Comparison of ENCODE assay signal across 1 cellular context in genomic region chr3:184016820-184017671, GRCh38.
TF ChIP-seq lines count a peak whose summit lies in the region.

No MANE protein-coding gene starts in this region.

TF ChIP-seq in GM23338, 12 proteins besides CTCF, POLR2A, EP300 and RAD21 (continued from another document):
- TF ChIP-seq ZNF462 (CRISPR knock-in tag; IDR thresholded peaks at IDR 0.05) (no peak), JUNB (IDR thresholded peaks at IDR 0.05; ENCODE audit: unreplicated experiment) (no peak), POLR2AphosphoS5 (IDR thresholded peaks at IDR 0.05; ENCODE audit: low read depth) (no peak), ETS1 (IDR thresholded peaks at IDR 0.05) (no peak), NANOG (IDR thresholded peaks at IDR 0.05; ENCODE audit: borderline replicate concordance) (no peak), EZH2phosphoT487 (IDR thresholded peaks at IDR 0.05; ENCODE audit: unreplicated experiment) (no peak), REST (IDR thresholded peaks at IDR 0.05; ENCODE audit: unreplicated experiment) (no peak), ZNF114 (CRISPR knock-in tag; IDR thresholded peaks at IDR 0.05) (no peak), EZH2 (IDR thresholded peaks at IDR 0.05; ENCODE audit: low read depth, unreplicated experiment) (no peak), ZNF331 (CRISPR knock-in tag; IDR thresholded peaks at IDR 0.05; ENCODE audit: low read depth) (no peak), CREB1 (CRISPR knock-in tag; IDR thresholded peaks at IDR 0.05; ENCODE audit: low read depth) (no peak)
